Comparison of ENCODE assay signal across 18 cellular contexts in genomic region chr15:45799508-45799907, GRCh38.
A peak's percentile ranks its signal among the peaks of the same experiment; 100 is the strongest.
DNase-seq lines count a peak whose midpoint lies in the region; ATAC-seq, FAIRE-seq and TF ChIP-seq lines count a peak whose summit lies in the region.
"Had no signal": no experiment of that assay in that cellular context is flagged by ENCODE, and none has a peak within 500 bp of the region (broad histone marks: within the 10 kb centered on the region; RNA-seq: fewer than 3 reads in every experiment).

No MANE protein-coding gene starts in this region.

- no peaks in the 10 kb centered on the region for H3K36me3 ChIP-seq in Karpas-422 (ENCODE audit: insufficient read depth, low read length)
- H3K36me3 ChIP-seq in sigmoid colon, result no peaks in the 10 kb centered on the region
- H3K36me3 ChIP-seq: adrenal gland had no signal

- no peak for TF ChIP-seq POLR2A in GM12891 (IDR thresholded peaks at IDR 0.05; ENCODE audit: low read depth, low read length)
- TF ChIP-seq POLR2A in sigmoid colon (IDR thresholded peaks at IDR 0.05), result no peak

- no peak for DNase-seq in GM12891 (ENCODE audit: insufficient read length, low spot score)
- DNase-seq in Karpas-422, result peak; percentile 67
- DNase-seq in sigmoid colon, result no peak
- no peak for DNase-seq in EL
- no peak for DNase-seq in NCI-H2196 treated with DMSO at 0.1 percent for 48 hours (lab: John Stamatoyannopoulos, UW; ENCODE audit: unreplicated experiment)
- no peak for DNase-seq in activated T-cell treated with anti-CD3 and anti-CD28 coated beads, Interleukin-2, amount 50 U/mL, for 72 hours
- DNase-seq: ACHN; activated CD4-positive, alpha-beta T cell treated with anti-CD3 and anti-CD28 coated beads, Interleukin-2, amount 50 U/mL, for 1 hour; activated T-cell treated with anti-CD3 and anti-CD28 coated beads, Interleukin-2, amount 50 U/mL, for 48 hours; adrenal gland; left colon; NCI-H524; stimulated activated CD4-positive, alpha-beta T cell treated with anti-CD3 and anti-CD28 coated beads, Interleukin-2, amount 100 ng/mL, for 24 hours; T-helper 9 cell had no signal

- no peak overlapping the region for H3K27ac Mint-ChIP-seq in activated T-cell treated with anti-CD3 and anti-CD28 coated beads, Interleukin-2, amount 50 U/mL, for 72 hours
- H3K27ac Mint-ChIP-seq: type B pancreatic cell had no signal

- H3K4me3 ChIP-seq in Karpas-422 (ENCODE audit: low read length) (0 out of 2 replicates have a peak overlapping the region, but pooled peaks have one; percentile 9), sigmoid colon (no peak overlapping the region)
- H3K4me3 ChIP-seq: adrenal gland had no signal

- H3K27me3 ChIP-seq in Karpas-422 (ENCODE audit: low read length) (no peaks in the 10 kb centered on the region; the same call in 1 of the 2 replicates), sigmoid colon (no peaks in the 10 kb centered on the region)
- H3K27me3 ChIP-seq: adrenal gland had no signal

- peak overlapping the region; percentile 86; the same call in 1 of the 2 replicates for H2AFZ ChIP-seq in Karpas-422 (ENCODE audit: low read length)

- H3K27ac ChIP-seq in Karpas-422 (ENCODE audit: low read length) (peak overlapping the region; percentile 66), sigmoid colon (no peak overlapping the region)
- H3K27ac ChIP-seq: adrenal gland had no signal

- H3K27me3 Mint-ChIP-seq in activated T-cell treated with anti-CD3 and anti-CD28 coated beads, Interleukin-2, amount 50 U/mL, for 72 hours (ENCODE audit: low read depth), result peaks cover 17% of the 10 kb centered on the region

- intact Hi-C loops in sigmoid colon (cut with DNase I), result no loop called here

- WGBS in sigmoid colon, 2 donors, result 85 to 87% methylated on average over 3 of the region's 3 CpGs

- H3K36me3 Mint-ChIP-seq in activated T-cell treated with anti-CD3 and anti-CD28 coated beads, Interleukin-2, amount 50 U/mL, for 72 hours (ENCODE audit: insufficient read depth in 2 of 2), result no peaks in the 10 kb centered on the region
- H3K36me3 Mint-ChIP-seq: type B pancreatic cell had no signal

- no peaks in the 10 kb centered on the region for H3K9me3 Mint-ChIP-seq in activated T-cell treated with anti-CD3 and anti-CD28 coated beads, Interleukin-2, amount 50 U/mL, for 72 hours
- H3K9me3 Mint-ChIP-seq: type B pancreatic cell had no signal

- FAIRE-seq in GM12891 (lab: Jason Lieb, UNC), result peak; percentile 33
- FAIRE-seq: colon had no signal

- H3K9ac ChIP-seq in Karpas-422 (ENCODE audit: low read length), result no peak overlapping the region

- ATAC-seq in GM19395 (IDR thresholded peaks at IDR 0.05; ENCODE audit: unreplicated experiment) (peak; percentile 71), HG02678 (IDR thresholded peaks at IDR 0.05; ENCODE audit: unreplicated experiment) (peak; percentile 60)
- no peak for ATAC-seq in activated T-cell treated with anti-CD3 and anti-CD28 coated beads, Interleukin-2, amount 50 U/mL, for 72 hours (replicated peaks in 1 of 2)
- ATAC-seq: left colon had no signal

- H3K4me1 Mint-ChIP-seq in activated T-cell treated with anti-CD3 and anti-CD28 coated beads, Interleukin-2, amount 50 U/mL, for 72 hours (ENCODE audit: low read depth), result no peaks in the 10 kb centered on the region

- H3K4me2 ChIP-seq in Karpas-422 (ENCODE audit: low read depth, low read length, poor library complexity, severe bottlenecking), result peak overlapping the region; percentile 29

- no peak overlapping the region for H3K4me3 Mint-ChIP-seq in activated T-cell treated with anti-CD3 and anti-CD28 coated beads, Interleukin-2, amount 50 U/mL, for 72 hours
- H3K4me3 Mint-ChIP-seq: type B pancreatic cell had no signal

- no peaks in the 10 kb centered on the region for H4K20me1 ChIP-seq in Karpas-422 (ENCODE audit: insufficient read depth, low read depth, low read length)

- H3K9me2 ChIP-seq in Karpas-422 (replicated peaks; ENCODE audit: insufficient read depth, low read length), result no peaks in the 10 kb centered on the region

- H3K4me1 ChIP-seq in Karpas-422 (ENCODE audit: low read length), result peaks cover 37% of the 10 kb centered on the region
- no peaks in the 10 kb centered on the region for H3K4me1 ChIP-seq in sigmoid colon
- H3K4me1 ChIP-seq: adrenal gland had no signal

- H3K9me3 ChIP-seq in Karpas-422 (ENCODE audit: low read length), result no peaks in the 10 kb centered on the region
- no peaks in the 10 kb centered on the region for H3K9me3 ChIP-seq in sigmoid colon
- H3K9me3 ChIP-seq: adrenal gland had no signal

- no peaks in the 10 kb centered on the region for H3K79me2 ChIP-seq in Karpas-422 (ENCODE audit: low read length)

- TF ChIP-seq EP300 in sigmoid colon (IDR thresholded peaks at IDR 0.05), result no peak

- TF ChIP-seq CTCF in sigmoid colon (IDR thresholded peaks at IDR 0.05), result no peak

TF ChIP-seq in GM12891, 5 proteins besides CTCF, POLR2A, EP300 and RAD21:
- TF ChIP-seq SPI1 (IDR thresholded peaks at IDR 0.05; ENCODE audit: low read depth, low read length) (peak; percentile 43), POLR2AphosphoS5 (IDR thresholded peaks at IDR 0.05; ENCODE audit: low read depth, low read length) (no peak), TAF1 (IDR thresholded peaks at IDR 0.05; ENCODE audit: low read depth, low read length) (no peak), PAX5 (IDR thresholded peaks at IDR 0.05; ENCODE audit: insufficient read depth, low read length, severe bottlenecking) (no peak)

Comparison
In these comparisons a context has a peak if more than half of its experiments do, and no peak if none do; other contexts are left out.
1. ATAC-seq: peak in GM19395 (single experiment) and HG02678 (single experiment); none in activated T-cell treated with anti-CD3 and anti-CD28 coated beads, Interleukin-2, amount 50 U/mL, for 72 hours (0 of 2).